18 cellular contexts compared by ENCODE assay signal in the genomic region with DNA sequence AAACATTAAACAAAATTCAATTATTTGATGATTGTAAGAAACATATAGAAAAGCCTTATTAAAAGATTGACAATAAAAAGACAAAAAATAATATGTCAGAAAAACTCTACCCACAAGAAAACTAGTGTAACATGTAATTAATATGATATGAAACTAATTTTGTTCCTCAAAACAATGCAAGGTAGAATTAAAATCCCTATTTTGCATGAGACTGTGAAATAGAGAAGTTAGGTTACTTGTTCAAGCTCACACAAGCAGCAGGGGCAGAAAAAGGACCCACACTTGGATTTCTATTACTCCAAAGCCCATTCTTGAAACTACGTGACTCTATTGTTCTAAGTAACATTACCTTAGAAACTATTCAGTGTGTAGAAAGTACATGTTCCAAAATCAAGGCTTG.
DNase-seq lines count a peak whose midpoint lies in the region; ATAC-seq, FAIRE-seq and TF ChIP-seq lines count a peak whose summit lies in the region.
"Had no signal": no experiment of that assay in that cellular context is flagged by ENCODE, and none has a peak within 500 bp of the region (broad histone marks: within the 10 kb centered on the region; RNA-seq: fewer than 3 reads in every experiment).

No MANE protein-coding gene starts in this region.

- H2AFZ ChIP-seq in Karpas-422 (ENCODE audit: low read length), result no peak overlapping the region
- no peak overlapping the region for H2AFZ ChIP-seq in GM12878 (ENCODE audit: control insufficient read depth, low read depth, low read length)

- H3K79me2 ChIP-seq in Karpas-422 (ENCODE audit: low read length) (no peaks in the 10 kb centered on the region), GM12878 (ENCODE audit: control insufficient read depth, insufficient read depth, low read length) (no peaks in the 10 kb centered on the region)

- peaks cover 26% of the 10 kb centered on the region for H3K4me1 ChIP-seq in BLaER1
- peaks cover 69% of the 10 kb centered on the region for H3K4me1 ChIP-seq in Karpas-422 (ENCODE audit: low read length)
- H3K4me1 ChIP-seq in GM12878 (ENCODE audit: control insufficient read depth, insufficient read depth, low read length), result no peaks in the 10 kb centered on the region

- TF ChIP-seq POLR2A in GM12878 (IDR thresholded peaks at IDR 0.05; ENCODE audit: low read depth, low read length), result no peak

- H3K27ac ChIP-seq in BLaER1 (no peak overlapping the region), Karpas-422 (ENCODE audit: low read length) (peak overlapping the region; percentile 94), GM12878 (ENCODE audit: control insufficient read depth, insufficient read depth) (no peak overlapping the region)

- 0 out of 2 replicates have a peak overlapping the region, but pooled peaks have one; percentile 16 for H3K4me2 ChIP-seq in BLaER1
- peak overlapping the region; percentile 64 for H3K4me2 ChIP-seq in Karpas-422 (ENCODE audit: low read depth, low read length, poor library complexity, severe bottlenecking)
- no peak overlapping the region for H3K4me2 ChIP-seq in GM12878 (ENCODE audit: control insufficient read depth, insufficient read depth)

- RAD21 ChIA-PET in GM12878 (lab: Charles Lee; ENCODE audit: unreplicated experiment), result interaction anchor here (1.4 to 2.3 kb wide), 2 partner anchors 14 to 21 kb away, joined by 4 to 7 read pairs; no protein-coding TSS in a partner anchor

- FAIRE-seq in GM12878 (lab: Jason Lieb, UNC), result no peak
- FAIRE-seq: A204.1, GM12891, GM19239, H1 had no signal

- CTCF ChIA-PET in GM12878 (lab: Yijun Ruan, JAX), result interaction anchor here (3.0 to 3.4 kb wide), 2 partner anchors 10 to 11 kb away, joined by 11 to 16 read pairs; no protein-coding TSS in a partner anchor

- H3K9ac ChIP-seq in BLaER1, result no peak overlapping the region
- peak overlapping the region; percentile 47 for H3K9ac ChIP-seq in Karpas-422 (ENCODE audit: low read length)
- H3K9ac ChIP-seq in GM12878 (ENCODE audit: control insufficient read depth, insufficient read depth, low read length), result no peak overlapping the region

- DNase-seq in Karpas-422, result peak; percentile 89
- DNase-seq in GM12878 (ENCODE audit: low read depth, low spot score), result no peak
- peak; percentile 31 for DNase-seq in naive B cell
- no peak for DNase-seq in activated naive CD8-positive, alpha-beta T cell treated with anti-CD3 and anti-CD28 coated beads, Interleukin-2, amount 50 U/mL, for 24 hours
- DNase-seq in NCI-H187 (lab: John Stamatoyannopoulos, UW), result no peak
- no peak for DNase-seq in cerebellar nuclear complex (lab: John Stamatoyannopoulos, UW)
- DNase-seq in DMS114 treated with DMSO at 0.1 percent for 48 hours (lab: John Stamatoyannopoulos, UW; ENCODE audit: unreplicated experiment), result no peak
- DNase-seq: ACHN; CD4-positive, alpha-beta memory T cell; DMS79 treated with DMSO at 0.1 percent for 48 hours; EL; H9 had no signal

- no peak for ATAC-seq in GM12878
- ATAC-seq in naive B cell (ENCODE audit: low read depth in 2 of 2), result peak; percentile 56 to 84
- no peak for ATAC-seq in activated naive CD8-positive, alpha-beta T cell treated with anti-CD3 and anti-CD28 coated beads, Interleukin-2, amount 50 U/mL, for 24 hours

- peaks cover 0 to 30% (median 11%) of the 10 kb centered on the region in 3 donors for H3K4me1 Mint-ChIP-seq in naive B cell
- H3K4me1 Mint-ChIP-seq in activated naive CD8-positive, alpha-beta T cell treated with anti-CD3 and anti-CD28 coated beads, Interleukin-2, amount 50 U/mL, for 24 hours, result no peaks in the 10 kb centered on the region
- H3K4me1 Mint-ChIP-seq: CD4-positive, alpha-beta memory T cell had no signal

- peaks cover 39% of the 10 kb centered on the region for H3K9me3 ChIP-seq in BLaER1
- H3K9me3 ChIP-seq in Karpas-422 (ENCODE audit: low read length), result no peaks in the 10 kb centered on the region
- H3K9me3 ChIP-seq in GM12878 (replicated peaks; ENCODE audit: control insufficient read depth, insufficient read depth, low read length), result no peaks in the 10 kb centered on the region

- peaks cover 8 to 21% (median 8%) of the 10 kb centered on the region in 3 donors for H3K27me3 Mint-ChIP-seq in naive B cell
- peaks cover 6% of the 10 kb centered on the region for H3K27me3 Mint-ChIP-seq in activated naive CD8-positive, alpha-beta T cell treated with anti-CD3 and anti-CD28 coated beads, Interleukin-2, amount 50 U/mL, for 24 hours

- in situ Hi-C loops in GM12878 (cut with MboI), result no loop called here

- H3K9me3 Mint-ChIP-seq in naive B cell, result peaks cover 0 to 39% (median 9%) of the 10 kb centered on the region in 7 donors
- peaks cover 22% of the 10 kb centered on the region for H3K9me3 Mint-ChIP-seq in activated naive CD8-positive, alpha-beta T cell treated with anti-CD3 and anti-CD28 coated beads, Interleukin-2, amount 50 U/mL, for 24 hours

- TF ChIP-seq CTCF in GM12878 (IDR thresholded peaks at IDR 0.05 in 2 of 3, conservative IDR thresholded peaks at IDR 0.05 in 1 of 3; ENCODE audit: control insufficient read depth in 2 of 3, extremely low read depth in 1 of 3, insufficient read depth in 1 of 3, low read depth in 3 of 3, low read length in 3 of 3), result no peak

- POLR2A ChIA-PET in GM12878 (lab: Charles Lee), result no interaction called here

- no peaks in the 10 kb centered on the region for H4K20me1 ChIP-seq in BLaER1
- H4K20me1 ChIP-seq in Karpas-422 (ENCODE audit: insufficient read depth, low read depth, low read length), result no peaks in the 10 kb centered on the region
- H4K20me1 ChIP-seq in GM12878 (ENCODE audit: control insufficient read depth, insufficient read depth), result no peaks in the 10 kb centered on the region

- H3K9me2 ChIP-seq in Karpas-422 (replicated peaks; ENCODE audit: insufficient read depth, low read length), result no peaks in the 10 kb centered on the region

- H3K36me3 ChIP-seq in BLaER1 (no peaks in the 10 kb centered on the region), Karpas-422 (ENCODE audit: insufficient read depth, low read length) (no peaks in the 10 kb centered on the region; the same call in 1 of the 2 replicates), GM12878 (ENCODE audit: control insufficient read depth in 2 of 2, insufficient read depth in 2 of 2, low read length in 1 of 2) (no peaks in the 10 kb centered on the region)

- H3K27me3 ChIP-seq in BLaER1, result no peaks in the 10 kb centered on the region
- no peaks in the 10 kb centered on the region for H3K27me3 ChIP-seq in Karpas-422 (ENCODE audit: low read length)
- no peaks in the 10 kb centered on the region for H3K27me3 ChIP-seq in GM12878 (replicated peaks in 1 of 2; ENCODE audit: control insufficient read depth in 2 of 2, insufficient read depth in 2 of 2, low read length in 1 of 2)

- no peak for TF ChIP-seq RAD21 in GM12878 (IDR thresholded peaks at IDR 0.05; ENCODE audit: insufficient read depth, low read depth, low read length)

- no peak overlapping the region for H3K27ac Mint-ChIP-seq in naive B cell
- H3K27ac Mint-ChIP-seq in activated naive CD8-positive, alpha-beta T cell treated with anti-CD3 and anti-CD28 coated beads, Interleukin-2, amount 50 U/mL, for 24 hours, result no peak overlapping the region
- H3K27ac Mint-ChIP-seq: CD4-positive, alpha-beta memory T cell; H9 had no signal

- no peak for TF ChIP-seq EP300 in GM12878 (IDR thresholded peaks at IDR 0.05; ENCODE audit: borderline replicate concordance in 1 of 2, control insufficient read depth in 1 of 2, low read depth in 2 of 2, low read length in 2 of 2)

- peaks cover 0 to 4% of the 10 kb centered on the region in 2 donors for H3K36me3 Mint-ChIP-seq in naive B cell
- H3K36me3 Mint-ChIP-seq in activated naive CD8-positive, alpha-beta T cell treated with anti-CD3 and anti-CD28 coated beads, Interleukin-2, amount 50 U/mL, for 24 hours (ENCODE audit: low read depth), result no peaks in the 10 kb centered on the region
- H3K36me3 Mint-ChIP-seq: CD14-positive monocyte; CD4-positive, alpha-beta memory T cell had no signal

- no TSS peak for BruUV-seq in GM12878 (replicated peaks; lab: Mats Ljungman, UMichigan)

- intact Hi-C loops in GM12878 (cut with micrococcal nuclease; ENCODE audit: unreplicated experiment), result no loop called here

- no peak overlapping the region for H3K4me3 ChIP-seq in BLaER1
- peak overlapping the region; percentile 48 for H3K4me3 ChIP-seq in Karpas-422 (ENCODE audit: low read length)
- H3K4me3 ChIP-seq in GM12878, result no peak overlapping the region

- SMC1A ChIA-PET in GM12878 (lab: Charles Lee; ENCODE audit: uncharacterized antibody, unreplicated experiment), result interaction anchor here (0.9 to 2.6 kb wide), 4 partner anchors 11 to 100 kb away, joined by 3 to 7 read pairs (median 4); no protein-coding TSS in a partner anchor

- 45% methylated on average over 1 of the region's 1 CpG for WGBS in GM12878 (ENCODE audit: insufficient coverage, insufficient replicate concordance, low lambda C conversion rate, missing lambda C conversion rate)

- H3K4me3 Mint-ChIP-seq in naive B cell, result peak overlapping the region in 2 of 8 donors; percentile 34 to 53
- no peak overlapping the region for H3K4me3 Mint-ChIP-seq in activated naive CD8-positive, alpha-beta T cell treated with anti-CD3 and anti-CD28 coated beads, Interleukin-2, amount 50 U/mL, for 24 hours
- H3K4me3 Mint-ChIP-seq: CD14-positive monocyte; CD4-positive, alpha-beta memory T cell; H9 had no signal

TF ChIP-seq in GM12878, 131 proteins besides CTCF, POLR2A, EP300 and RAD21 (continues in another document):
- TF ChIP-seq HCFC1 (IDR thresholded peaks at IDR 0.05; ENCODE audit: low read length), result no peak
- no peak for TF ChIP-seq MAX (IDR thresholded peaks at IDR 0.05; ENCODE audit: low read depth, low read length)
- TF ChIP-seq TARDBP (IDR thresholded peaks at IDR 0.05; ENCODE audit: borderline replicate concordance), result no peak
- TF ChIP-seq NR2C1 (IDR thresholded peaks at IDR 0.05), result no peak
- TF ChIP-seq, protein P1, sequence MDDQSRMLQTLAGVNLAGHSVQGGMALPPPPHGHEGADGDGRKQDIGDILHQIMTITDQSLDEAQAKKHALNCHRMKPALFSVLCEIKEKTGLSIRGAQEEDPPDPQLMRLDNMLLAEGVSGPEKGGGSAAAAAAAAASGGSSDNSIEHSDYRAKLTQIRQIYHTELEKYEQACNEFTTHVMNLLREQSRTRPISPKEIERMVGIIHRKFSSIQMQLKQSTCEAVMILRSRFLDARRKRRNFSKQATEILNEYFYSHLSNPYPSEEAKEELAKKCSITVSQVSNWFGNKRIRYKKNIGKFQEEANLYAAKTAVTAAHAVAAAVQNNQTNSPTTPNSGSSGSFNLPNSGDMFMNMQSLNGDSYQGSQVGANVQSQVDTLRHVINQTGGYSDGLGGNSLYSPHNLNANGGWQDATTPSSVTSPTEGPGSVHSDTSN (IDR thresholded peaks at IDR 0.05; ENCODE audit: insufficient replicate concordance, low read depth, low read length), result no peak

Comparison
In these comparisons a context has a peak if more than half of its experiments do, and no peak if none do; other contexts are left out.
1. DNase-seq: peak in Karpas-422 (single experiment) and naive B cell (single experiment); none in GM12878 (single experiment), activated naive CD8-positive, alpha-beta T cell treated with anti-CD3 and anti-CD28 coated beads, Interleukin-2, amount 50 U/mL, for 24 hours (single experiment), NCI-H187 (0 of 2), cerebellar nuclear complex (0 of 2) and DMS114 treated with DMSO at 0.1 percent for 48 hours (single experiment).
2. ATAC-seq: peak in naive B cell (2 of 2); none in GM12878 (single experiment) and activated naive CD8-positive, alpha-beta T cell treated with anti-CD3 and anti-CD28 coated beads, Interleukin-2, amount 50 U/mL, for 24 hours (single experiment).